ENCODE assay signal across 35 cellular contexts in the genomic region with DNA sequence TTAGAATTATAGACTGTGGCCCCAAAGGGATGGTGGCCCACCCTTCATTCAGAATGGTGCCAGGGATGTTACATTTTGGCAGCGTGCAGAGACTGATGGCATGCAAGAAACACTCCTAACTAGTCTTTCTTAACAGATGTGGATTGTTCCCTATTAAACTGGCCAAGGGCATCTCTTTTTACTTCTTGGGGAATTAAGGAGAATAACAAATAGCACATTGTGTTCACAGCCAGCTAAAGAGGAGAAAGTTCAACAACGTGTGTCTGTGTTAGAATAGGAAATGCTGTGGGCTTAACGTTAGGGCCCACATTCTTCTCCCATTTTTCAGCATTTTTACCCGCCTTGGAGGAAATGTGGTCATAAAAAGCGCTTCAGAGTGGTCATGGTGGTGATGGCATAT.
"Had no signal": no experiment of that assay in that cellular context is flagged by ENCODE, and none has a peak within 500 bp of the region (broad histone marks: within the 10 kb centered on the region; RNA-seq: fewer than 3 reads in every experiment).

No MANE protein-coding gene starts in this region.

- H3K9me3 ChIP-seq: adrenal gland, body of pancreas, breast epithelium had no signal

- H3K27me3 ChIP-seq: adrenal gland, body of pancreas, brain microvascular endothelial cell, breast epithelium had no signal

- H3K9me3 Mint-ChIP-seq: activated B cell treated with CpG ODN at 0.5 μM for 24 hours; activated CD4-positive, alpha-beta T cell treated with anti-CD3 and anti-CD28 coated beads, Interleukin-2, amount 10 ng/mL, durations not matched to agents 24 days and 14 days; activated naive CD4-positive, alpha-beta T cell treated with anti-CD3 and anti-CD28 coated beads for 36 hours; activated T-helper 1 cell treated with anti-CD3 and anti-CD28 coated beads, Interleukin-12 subunit alpha, Interleukin-12 subunit beta, Interleukin-2, Interleukin-4 antibody, amounts not matched to agents 30 ng/mL and 10 ng/mL and 1 ng/mL, durations not matched to agents 14 hours and 24 hours and 36 hours had no signal

- H3K4me3 Mint-ChIP-seq: activated B cell treated with CpG ODN at 0.5 μM for 24 hours; activated CD4-positive, alpha-beta memory T cell treated with anti-CD3 and anti-CD28 coated beads for 36 hours; activated CD4-positive, alpha-beta T cell treated with anti-CD3 and anti-CD28 coated beads, Interleukin-2, amount 10 ng/mL, durations not matched to agents 24 days and 14 days; activated CD8-positive, alpha-beta T cell treated with anti-CD3 and anti-CD28 coated beads for 36 hours; activated naive CD4-positive, alpha-beta T cell treated with anti-CD3 and anti-CD28 coated beads for 36 hours; activated naive CD8-positive, alpha-beta T cell treated with anti-CD3 and anti-CD28 coated beads for 36 hours; activated T-cell treated with anti-CD3 and anti-CD28 coated beads, Interleukin-2, amount 50 U/mL, for 4 hours; activated T-cell treated with anti-CD3 and anti-CD28 coated beads, Interleukin-2, amount 50 U/mL, for 72 hours; activated T-helper 1 cell treated with anti-CD3 and anti-CD28 coated beads, Interleukin-12 subunit alpha, Interleukin-12 subunit beta, Interleukin-2, Interleukin-4 antibody, amounts not matched to agents 30 ng/mL and 10 ng/mL and 1 ng/mL, durations not matched to agents 14 hours and 24 hours and 36 hours; activated T-helper 17 cell treated with anti-CD3 and anti-CD28 coated beads, Interleukin-2, amount 50 U/mL, for 72 hours; T-cell; T-helper 17 cell; T-helper 2 cell treated with Interferon-gamma antibody and Interleukin-4, amounts not matched to agents 5 μg/mL and 100 μg/mL, for 36 hours had no signal

- FAIRE-seq: TTC549 had no signal

- H3K27ac Mint-ChIP-seq: activated B cell treated with CpG ODN at 0.5 μM for 24 hours; activated CD4-positive, alpha-beta memory T cell treated with anti-CD3 and anti-CD28 coated beads for 36 hours; activated CD4-positive, alpha-beta T cell treated with anti-CD3 and anti-CD28 coated beads, Interleukin-2, amount 10 ng/mL, durations not matched to agents 24 days and 14 days; activated CD8-positive, alpha-beta T cell treated with anti-CD3 and anti-CD28 coated beads for 36 hours; activated naive CD4-positive, alpha-beta T cell treated with anti-CD3 and anti-CD28 coated beads for 36 hours; activated naive CD4-positive, alpha-beta T cell treated with anti-CD3 and anti-CD28 coated beads, Interleukin-2, amount 50 U/mL, for 72 hours; activated naive CD8-positive, alpha-beta T cell treated with anti-CD3 and anti-CD28 coated beads for 36 hours; activated T-cell treated with anti-CD3 and anti-CD28 coated beads, Interleukin-2, amount 50 U/mL, for 72 hours; activated T-helper 1 cell treated with anti-CD3 and anti-CD28 coated beads, Interleukin-12 subunit alpha, Interleukin-12 subunit beta, Interleukin-2, Interleukin-4 antibody, amounts not matched to agents 30 ng/mL and 10 ng/mL and 1 ng/mL, durations not matched to agents 14 hours and 24 hours and 36 hours; activated T-helper 17 cell treated with anti-CD3 and anti-CD28 coated beads, Interleukin-2, amount 50 U/mL, for 72 hours; T-cell; T-helper 17 cell; T-helper 2 cell treated with Interferon-gamma antibody and Interleukin-4, amounts not matched to agents 5 μg/mL and 100 μg/mL, for 36 hours had no signal

- H3K27ac ChIP-seq: adrenal gland, body of pancreas, brain microvascular endothelial cell, breast epithelium, VCaP had no signal

- H3K4me1 Mint-ChIP-seq: activated B cell treated with CpG ODN at 0.5 μM for 24 hours; activated CD4-positive, alpha-beta T cell treated with anti-CD3 and anti-CD28 coated beads, Interleukin-2, amount 10 ng/mL, durations not matched to agents 24 days and 14 days; activated naive CD8-positive, alpha-beta T cell treated with anti-CD3 and anti-CD28 coated beads for 36 hours; activated T-helper 17 cell treated with anti-CD3 and anti-CD28 coated beads, Interleukin-2, amount 50 U/mL, for 72 hours; T-cell; T-helper 17 cell had no signal

- H3K36me3 ChIP-seq: adrenal gland, brain microvascular endothelial cell, breast epithelium had no signal

- H3K36me3 Mint-ChIP-seq: activated CD4-positive, alpha-beta memory T cell treated with anti-CD3 and anti-CD28 coated beads for 36 hours; activated naive CD4-positive, alpha-beta T cell treated with anti-CD3 and anti-CD28 coated beads, Interleukin-2, amount 50 U/mL, for 72 hours; activated naive CD8-positive, alpha-beta T cell treated with anti-CD3 and anti-CD28 coated beads for 36 hours; T-cell had no signal

- H3K4me1 ChIP-seq: adrenal gland, body of pancreas, breast epithelium had no signal

- H3K27me3 Mint-ChIP-seq: activated B cell treated with CpG ODN at 0.5 μM for 24 hours; activated CD4-positive, alpha-beta memory T cell treated with anti-CD3 and anti-CD28 coated beads for 36 hours; activated CD4-positive, alpha-beta T cell treated with anti-CD3 and anti-CD28 coated beads, Interleukin-2, amount 10 ng/mL, durations not matched to agents 24 days and 14 days; activated CD8-positive, alpha-beta T cell treated with anti-CD3 and anti-CD28 coated beads for 36 hours; activated naive CD8-positive, alpha-beta T cell treated with anti-CD3 and anti-CD28 coated beads for 36 hours; activated T-helper 17 cell treated with anti-CD3 and anti-CD28 coated beads, Interleukin-2, amount 50 U/mL, for 72 hours; T-cell; T-helper 17 cell had no signal

- DNase-seq: activated B cell treated with CpG ODN at 0.5 μM for 24 hours; activated CD4-positive, alpha-beta memory T cell treated with anti-CD3 and anti-CD28 coated beads for 36 hours; activated CD4-positive, alpha-beta T cell treated with anti-CD3 and anti-CD28 coated beads for 4 hours; activated CD4-positive, alpha-beta T cell treated with anti-CD3 and anti-CD28 coated beads, Interleukin-2, amount 10 ng/mL, durations not matched to agents 24 days and 14 days; activated CD4-positive, alpha-beta T cell treated with anti-CD3 and anti-CD28 coated beads, Interleukin-2, amount 50 U/mL, for 1 hour; activated CD4-positive, alpha-beta T cell treated with anti-CD3 and anti-CD28 coated beads, Interleukin-2, amount 50 U/mL, for 4 hours; activated CD4-positive, CD25-positive, alpha-beta regulatory T cell treated with anti-CD3 and anti-CD28 coated beads, Interleukin-2, amount 50 U/mL, for 72 hours; activated CD8-positive, alpha-beta memory T cell treated with anti-CD3 and anti-CD28 coated beads, Interleukin-2, amount 50 U/mL, for 4 hours; activated CD8-positive, alpha-beta T cell treated with anti-CD3 and anti-CD28 coated beads for 36 hours; activated effector memory CD4-positive, alpha-beta T cell treated with anti-CD3 and anti-CD28 coated beads, Interleukin-2, amount 50 U/mL, for 16 hours; activated gamma-delta T cell treated with Interleukin-2 at 50 U/mL for 16 hours; activated naive CD4-positive, alpha-beta T cell; activated naive CD4-positive, alpha-beta T cell treated with anti-CD3 and anti-CD28 coated beads for 36 hours; activated naive CD4-positive, alpha-beta T cell treated with anti-CD3 and anti-CD28 coated beads, Interleukin-2, amount 50 U/mL, for 16 hours; activated naive CD8-positive, alpha-beta T cell treated with anti-CD3 and anti-CD28 coated beads for 36 hours; activated T-cell treated with anti-CD3 and anti-CD28 coated beads for 4 hours; activated T-cell treated with anti-CD3 and anti-CD28 coated beads, Interleukin-2, amount 50 U/mL, for 1 hour; activated T-cell treated with anti-CD3 and anti-CD28 coated beads, Interleukin-2, amount 50 U/mL, for 4 hours; activated T-cell treated with anti-CD3 and anti-CD28 coated beads, Interleukin-2, amount 50 U/mL, for 72 hours; adrenal gland; amniotic stem cell; aorta; body of pancreas; central memory CD4-positive, alpha-beta T cell; T-cell; T-helper 17 cell; T-helper 9 cell had no signal

- H3K4me3 ChIP-seq: adrenal gland, body of pancreas, breast epithelium had no signal
